Comparison of ENCODE assay signal across 2 cellular contexts in the genomic region with DNA sequence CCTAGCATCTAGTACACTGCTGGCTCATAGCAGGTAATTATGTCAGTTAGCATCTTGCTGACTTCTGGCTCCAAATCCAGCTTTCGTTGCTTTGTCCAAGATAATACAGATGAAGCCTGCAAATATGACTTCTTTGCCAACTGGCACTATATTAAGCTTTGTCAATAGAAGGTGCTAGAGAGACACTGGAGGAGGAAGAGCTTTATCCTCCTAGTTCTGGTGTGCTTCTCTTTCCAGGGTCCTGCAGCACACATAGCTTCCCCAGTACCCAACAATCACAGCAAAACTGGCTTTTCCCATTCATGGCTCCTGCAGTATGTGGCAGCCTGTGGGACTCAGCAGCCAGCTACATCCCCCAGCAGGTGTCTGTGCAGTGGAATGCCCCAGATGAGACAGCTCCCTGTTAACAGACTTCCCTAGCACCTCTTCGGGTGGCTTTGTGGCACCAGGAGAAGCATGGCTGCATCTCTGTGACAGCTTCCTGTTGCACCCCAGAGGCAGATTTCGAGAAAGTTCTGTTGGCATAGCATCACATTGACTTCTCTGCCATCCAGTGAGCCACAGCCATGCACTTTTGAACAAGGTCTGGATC.
TF ChIP-seq lines count a peak whose summit lies in the region.

No MANE protein-coding gene starts in this region.

TF ChIP-seq in GM23338, 12 proteins besides CTCF, POLR2A, EP300 and RAD21 (continued from another document):
- TF ChIP-seq, protein P1, sequence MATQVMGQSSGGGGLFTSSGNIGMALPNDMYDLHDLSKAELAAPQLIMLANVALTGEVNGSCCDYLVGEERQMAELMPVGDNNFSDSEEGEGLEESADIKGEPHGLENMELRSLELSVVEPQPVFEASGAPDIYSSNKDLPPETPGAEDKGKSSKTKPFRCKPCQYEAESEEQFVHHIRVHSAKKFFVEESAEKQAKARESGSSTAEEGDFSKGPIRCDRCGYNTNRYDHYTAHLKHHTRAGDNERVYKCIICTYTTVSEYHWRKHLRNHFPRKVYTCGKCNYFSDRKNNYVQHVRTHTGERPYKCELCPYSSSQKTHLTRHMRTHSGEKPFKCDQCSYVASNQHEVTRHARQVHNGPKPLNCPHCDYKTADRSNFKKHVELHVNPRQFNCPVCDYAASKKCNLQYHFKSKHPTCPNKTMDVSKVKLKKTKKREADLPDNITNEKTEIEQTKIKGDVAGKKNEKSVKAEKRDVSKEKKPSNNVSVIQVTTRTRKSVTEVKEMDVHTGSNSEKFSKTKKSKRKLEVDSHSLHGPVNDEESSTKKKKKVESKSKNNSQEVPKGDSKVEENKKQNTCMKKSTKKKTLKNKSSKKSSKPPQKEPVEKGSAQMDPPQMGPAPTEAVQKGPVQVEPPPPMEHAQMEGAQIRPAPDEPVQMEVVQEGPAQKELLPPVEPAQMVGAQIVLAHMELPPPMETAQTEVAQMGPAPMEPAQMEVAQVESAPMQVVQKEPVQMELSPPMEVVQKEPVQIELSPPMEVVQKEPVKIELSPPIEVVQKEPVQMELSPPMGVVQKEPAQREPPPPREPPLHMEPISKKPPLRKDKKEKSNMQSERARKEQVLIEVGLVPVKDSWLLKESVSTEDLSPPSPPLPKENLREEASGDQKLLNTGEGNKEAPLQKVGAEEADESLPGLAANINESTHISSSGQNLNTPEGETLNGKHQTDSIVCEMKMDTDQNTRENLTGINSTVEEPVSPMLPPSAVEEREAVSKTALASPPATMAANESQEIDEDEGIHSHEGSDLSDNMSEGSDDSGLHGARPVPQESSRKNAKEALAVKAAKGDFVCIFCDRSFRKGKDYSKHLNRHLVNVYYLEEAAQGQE (IDR thresholded peaks at IDR 0.05; ENCODE audit: unreplicated experiment): no peak
- TF ChIP-seq JUNB (IDR thresholded peaks at IDR 0.05; ENCODE audit: unreplicated experiment) (no peak), POLR2AphosphoS5 (IDR thresholded peaks at IDR 0.05; ENCODE audit: low read depth) (no peak), NANOG (IDR thresholded peaks at IDR 0.05; ENCODE audit: borderline replicate concordance) (no peak), EZH2phosphoT487 (IDR thresholded peaks at IDR 0.05; ENCODE audit: unreplicated experiment) (no peak), ZNF331 (CRISPR knock-in tag; IDR thresholded peaks at IDR 0.05; ENCODE audit: low read depth) (no peak), EZH2 (IDR thresholded peaks at IDR 0.05; ENCODE audit: low read depth, unreplicated experiment) (no peak), ZNF114 (CRISPR knock-in tag; IDR thresholded peaks at IDR 0.05) (no peak)
- TF ChIP-seq, protein P2, sequence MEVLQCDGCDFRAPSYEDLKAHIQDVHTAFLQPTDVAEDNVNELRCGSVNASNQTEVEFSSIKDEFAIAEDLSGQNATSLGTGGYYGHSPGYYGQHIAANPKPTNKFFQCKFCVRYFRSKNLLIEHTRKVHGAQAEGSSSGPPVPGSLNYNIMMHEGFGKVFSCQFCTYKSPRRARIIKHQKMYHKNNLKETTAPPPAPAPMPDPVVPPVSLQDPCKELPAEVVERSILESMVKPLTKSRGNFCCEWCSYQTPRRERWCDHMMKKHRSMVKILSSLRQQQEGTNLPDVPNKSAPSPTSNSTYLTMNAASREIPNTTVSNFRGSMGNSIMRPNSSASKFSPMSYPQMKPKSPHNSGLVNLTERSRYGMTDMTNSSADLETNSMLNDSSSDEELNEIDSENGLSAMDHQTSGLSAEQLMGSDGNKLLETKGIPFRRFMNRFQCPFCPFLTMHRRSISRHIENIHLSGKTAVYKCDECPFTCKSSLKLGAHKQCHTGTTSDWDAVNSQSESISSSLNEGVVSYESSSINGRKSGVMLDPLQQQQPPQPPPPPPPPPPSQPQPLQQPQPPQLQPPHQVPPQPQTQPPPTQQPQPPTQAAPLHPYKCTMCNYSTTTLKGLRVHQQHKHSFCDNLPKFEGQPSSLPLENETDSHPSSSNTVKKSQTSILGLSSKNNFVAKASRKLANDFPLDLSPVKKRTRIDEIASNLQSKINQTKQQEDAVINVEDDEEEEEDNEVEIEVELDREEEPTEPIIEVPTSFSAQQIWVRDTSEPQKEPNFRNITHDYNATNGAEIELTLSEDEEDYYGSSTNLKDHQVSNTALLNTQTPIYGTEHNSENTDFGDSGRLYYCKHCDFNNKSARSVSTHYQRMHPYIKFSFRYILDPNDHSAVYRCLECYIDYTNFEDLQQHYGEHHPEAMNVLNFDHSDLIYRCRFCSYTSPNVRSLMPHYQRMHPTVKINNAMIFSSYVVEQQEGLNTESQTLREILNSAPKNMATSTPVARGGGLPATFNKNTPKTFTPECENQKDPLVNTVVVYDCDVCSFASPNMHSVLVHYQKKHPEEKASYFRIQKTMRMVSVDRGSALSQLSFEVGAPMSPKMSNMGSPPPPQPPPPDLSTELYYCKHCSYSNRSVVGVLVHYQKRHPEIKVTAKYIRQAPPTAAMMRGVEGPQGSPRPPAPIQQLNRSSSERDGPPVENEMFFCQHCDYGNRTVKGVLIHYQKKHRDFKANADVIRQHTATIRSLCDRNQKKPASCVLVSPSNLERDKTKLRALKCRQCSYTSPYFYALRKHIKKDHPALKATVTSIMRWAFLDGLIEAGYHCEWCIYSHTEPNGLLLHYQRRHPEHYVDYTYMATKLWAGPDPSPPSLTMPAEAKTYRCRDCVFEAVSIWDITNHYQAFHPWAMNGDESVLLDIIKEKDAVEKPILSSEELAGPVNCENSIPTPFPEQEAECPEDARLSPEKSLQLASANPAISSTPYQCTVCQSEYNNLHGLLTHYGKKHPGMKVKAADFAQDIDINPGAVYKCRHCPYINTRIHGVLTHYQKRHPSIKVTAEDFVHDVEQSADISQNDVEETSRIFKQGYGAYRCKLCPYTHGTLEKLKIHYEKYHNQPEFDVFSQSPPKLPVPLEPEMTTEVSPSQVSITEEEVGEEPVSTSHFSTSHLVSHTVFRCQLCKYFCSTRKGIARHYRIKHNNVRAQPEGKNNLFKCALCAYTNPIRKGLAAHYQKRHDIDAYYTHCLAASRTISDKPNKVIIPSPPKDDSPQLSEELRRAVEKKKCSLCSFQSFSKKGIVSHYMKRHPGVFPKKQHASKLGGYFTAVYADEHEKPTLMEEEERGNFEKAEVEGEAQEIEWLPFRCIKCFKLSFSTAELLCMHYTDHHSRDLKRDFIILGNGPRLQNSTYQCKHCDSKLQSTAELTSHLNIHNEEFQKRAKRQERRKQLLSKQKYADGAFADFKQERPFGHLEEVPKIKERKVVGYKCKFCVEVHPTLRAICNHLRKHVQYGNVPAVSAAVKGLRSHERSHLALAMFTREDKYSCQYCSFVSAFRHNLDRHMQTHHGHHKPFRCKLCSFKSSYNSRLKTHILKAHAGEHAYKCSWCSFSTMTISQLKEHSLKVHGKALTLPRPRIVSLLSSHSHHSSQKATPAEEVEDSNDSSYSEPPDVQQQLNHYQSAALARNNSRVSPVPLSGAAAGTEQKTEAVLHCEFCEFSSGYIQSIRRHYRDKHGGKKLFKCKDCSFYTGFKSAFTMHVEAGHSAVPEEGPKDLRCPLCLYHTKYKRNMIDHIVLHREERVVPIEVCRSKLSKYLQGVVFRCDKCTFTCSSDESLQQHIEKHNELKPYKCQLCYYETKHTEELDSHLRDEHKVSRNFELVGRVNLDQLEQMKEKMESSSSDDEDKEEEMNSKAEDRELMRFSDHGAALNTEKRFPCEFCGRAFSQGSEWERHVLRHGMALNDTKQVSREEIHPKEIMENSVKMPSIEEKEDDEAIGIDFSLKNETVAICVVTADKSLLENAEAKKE (CRISPR knock-in tag; IDR thresholded peaks at IDR 0.05): no peak

TF ChIP-seq in SK-N-SH treated with all-trans-retinoic acid at 6 μM for 48 hours, 23 proteins besides CTCF, POLR2A, EP300 and RAD21 (continued from another document):
- TF ChIP-seq, protein P3, sequence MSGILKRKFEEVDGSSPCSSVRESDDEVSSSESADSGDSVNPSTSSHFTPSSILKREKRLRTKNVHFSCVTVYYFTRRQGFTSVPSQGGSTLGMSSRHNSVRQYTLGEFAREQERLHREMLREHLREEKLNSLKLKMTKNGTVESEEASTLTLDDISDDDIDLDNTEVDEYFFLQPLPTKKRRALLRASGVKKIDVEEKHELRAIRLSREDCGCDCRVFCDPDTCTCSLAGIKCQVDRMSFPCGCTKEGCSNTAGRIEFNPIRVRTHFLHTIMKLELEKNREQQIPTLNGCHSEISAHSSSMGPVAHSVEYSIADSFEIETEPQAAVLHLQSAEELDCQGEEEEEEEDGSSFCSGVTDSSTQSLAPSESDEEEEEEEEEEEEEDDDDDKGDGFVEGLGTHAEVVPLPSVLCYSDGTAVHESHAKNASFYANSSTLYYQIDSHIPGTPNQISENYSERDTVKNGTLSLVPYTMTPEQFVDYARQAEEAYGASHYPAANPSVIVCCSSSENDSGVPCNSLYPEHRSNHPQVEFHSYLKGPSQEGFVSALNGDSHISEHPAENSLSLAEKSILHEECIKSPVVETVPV (CRISPR knock-in tag; IDR thresholded peaks at IDR 0.05): no peak
- TF ChIP-seq PPARA (CRISPR knock-in tag; IDR thresholded peaks at IDR 0.05; ENCODE audit: borderline replicate concordance): no peak
- TF ChIP-seq BACH2 (CRISPR knock-in tag; IDR thresholded peaks at IDR 0.05; ENCODE audit: borderline replicate concordance): no peak
- no peak for TF ChIP-seq ISL1 (CRISPR knock-in tag; IDR thresholded peaks at IDR 0.05)
- no peak for TF ChIP-seq ZNF8 (CRISPR knock-in tag; IDR thresholded peaks at IDR 0.05)
- no peak for TF ChIP-seq ZNF70 (CRISPR knock-in tag; IDR thresholded peaks at IDR 0.05)
- no peak for TF ChIP-seq ESRRG (CRISPR knock-in tag; IDR thresholded peaks at IDR 0.05)
- TF ChIP-seq TOX (CRISPR knock-in tag; IDR thresholded peaks at IDR 0.05; ENCODE audit: borderline replicate concordance): no peak
